16 cellular contexts compared by ENCODE assay signal in the genomic region with DNA sequence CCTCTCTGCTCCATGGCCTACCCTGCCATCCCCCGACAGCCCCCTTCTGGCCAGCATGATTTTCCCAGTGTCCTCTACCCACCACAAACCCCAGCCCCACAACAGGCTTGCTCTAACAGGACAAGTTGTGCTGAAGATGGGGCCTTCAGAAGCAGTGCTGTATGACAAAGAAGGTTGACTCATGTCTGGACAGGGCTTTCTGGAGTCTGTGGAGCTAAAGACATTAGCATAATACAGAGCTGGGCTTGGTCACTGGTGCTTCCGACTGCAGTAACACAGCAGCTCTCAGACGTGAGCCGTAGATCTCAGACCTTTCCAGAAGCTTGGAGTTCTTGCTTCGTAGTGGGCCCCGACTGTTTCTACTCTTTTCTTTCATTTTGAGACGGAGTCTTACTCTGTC.
DNase-seq lines count a peak whose midpoint lies in the region; ATAC-seq, FAIRE-seq and TF ChIP-seq lines count a peak whose summit lies in the region.
"Had no signal": no experiment of that assay in that cellular context is flagged by ENCODE, and none has a peak within 500 bp of the region (broad histone marks: within the 10 kb centered on the region; RNA-seq: fewer than 3 reads in every experiment).

No MANE protein-coding gene starts in this region.

- RAD21 ChIA-PET in GM12878 (lab: Charles Lee; ENCODE audit: unreplicated experiment), result no interaction called here

- H3K9ac ChIP-seq in GM12878 (ENCODE audit: control insufficient read depth, insufficient read depth, low read length), result no peak overlapping the region

- H3K27me3 ChIP-seq in left ventricle myocardium inferior (ENCODE audit: low read depth), result no peaks in the 10 kb centered on the region
- no peaks in the 10 kb centered on the region for H3K27me3 ChIP-seq in GM12878 (replicated peaks in 1 of 2; ENCODE audit: control insufficient read depth in 2 of 2, insufficient read depth in 2 of 2, low read length in 1 of 2)
- no peaks in the 10 kb centered on the region for H3K27me3 ChIP-seq in ovary

- TF ChIP-seq CTCF in left ventricle myocardium inferior (IDR thresholded peaks at IDR 0.05; ENCODE audit: borderline replicate concordance), result no peak
- TF ChIP-seq CTCF in GM12878 (IDR thresholded peaks at IDR 0.05 in 2 of 3, conservative IDR thresholded peaks at IDR 0.05 in 1 of 3; ENCODE audit: control insufficient read depth in 2 of 3, extremely low read depth in 1 of 3, insufficient read depth in 1 of 3, low read depth in 3 of 3, low read length in 3 of 3), result no peak
- no peak for TF ChIP-seq CTCF in ovary (IDR thresholded peaks at IDR 0.05)

- in situ Hi-C loops in GM12878 (cut with MboI), result loop anchor here (25.0 kb wide), 1 partner anchor 117 kb away; no protein-coding TSS in a partner anchor

- TF ChIP-seq POLR2A in GM12878 (IDR thresholded peaks at IDR 0.05; ENCODE audit: low read depth, low read length) (no peak), ovary (IDR thresholded peaks at IDR 0.05) (no peak)

- intact Hi-C loops in left ventricle myocardium inferior (cut with micrococcal nuclease) (no loop called here), left ventricle myocardium superior (cut with micrococcal nuclease) (no loop called here), GM12878 (cut with micrococcal nuclease; ENCODE audit: unreplicated experiment) (no loop called here), ovary (cut with DNase I) (no loop called here)

- H4K20me1 ChIP-seq in GM12878 (ENCODE audit: control insufficient read depth, insufficient read depth), result no peaks in the 10 kb centered on the region

- no peaks in the 10 kb centered on the region for H3K79me2 ChIP-seq in GM12878 (ENCODE audit: control insufficient read depth, insufficient read depth, low read length)

- ATAC-seq in left ventricle myocardium superior (no peak), GM12878 (peak; percentile 25), GM21367 (IDR thresholded peaks at IDR 0.05; ENCODE audit: unreplicated experiment) (no peak)

- 81% methylated on average over 7 of the region's 7 CpGs for WGBS in GM12878 (ENCODE audit: insufficient coverage, insufficient replicate concordance, low lambda C conversion rate, missing lambda C conversion rate)
- 87 to 94% (median 92%) methylated on average over 7 of the region's 7 CpGs for WGBS in ovary, 3 donors

- H3K36me3 ChIP-seq in left ventricle myocardium inferior (peaks cover 24% of the 10 kb centered on the region), GM12878 (ENCODE audit: control insufficient read depth in 2 of 2, insufficient read depth in 2 of 2, low read length in 1 of 2) (no peaks in the 10 kb centered on the region), ovary (no peaks in the 10 kb centered on the region)

- H3K4me3 ChIP-seq in left ventricle myocardium inferior (no peak overlapping the region), GM12878 (no peak overlapping the region), ovary (no peak overlapping the region)

- H2AFZ ChIP-seq in GM12878 (ENCODE audit: control insufficient read depth, low read depth, low read length), result no peak overlapping the region

- CTCF ChIA-PET in GM12878 (lab: Yijun Ruan, JAX), result interaction anchor here (0.7 to 2.2 kb wide), 3 partner anchors 11 to 15 kb away, joined by 3 to 15 read pairs (median 4); no protein-coding TSS in a partner anchor

- H3K4me1 ChIP-seq in left ventricle myocardium inferior (peaks cover 21% of the 10 kb centered on the region), GM12878 (ENCODE audit: control insufficient read depth, insufficient read depth, low read length) (no peaks in the 10 kb centered on the region; the same call in 1 of the 2 replicates), ovary (ENCODE audit: insufficient read depth) (no peaks in the 10 kb centered on the region)

- H3K9me3 ChIP-seq in left ventricle myocardium inferior (replicated peaks) (no peaks in the 10 kb centered on the region), GM12878 (replicated peaks; ENCODE audit: control insufficient read depth, insufficient read depth, low read length) (no peaks in the 10 kb centered on the region), ovary (no peaks in the 10 kb centered on the region)

- H3K4me2 ChIP-seq in GM12878 (ENCODE audit: control insufficient read depth, insufficient read depth), result 0 out of 2 replicates have a peak overlapping the region, but pooled peaks have one; percentile 9

- SMC1A ChIA-PET in GM12878 (lab: Charles Lee; ENCODE audit: uncharacterized antibody, unreplicated experiment), result interaction anchor here (2.0 kb wide), 1 partner anchor 12 kb away, joined by 9 read pairs; no protein-coding TSS in a partner anchor

- no peak for TF ChIP-seq RAD21 in GM12878 (IDR thresholded peaks at IDR 0.05; ENCODE audit: insufficient read depth, low read depth, low read length)

- H3K27ac ChIP-seq in left ventricle myocardium inferior (replicated peaks), result peak overlapping the region; percentile 81
- H3K27ac ChIP-seq in GM12878 (ENCODE audit: control insufficient read depth, insufficient read depth), result no peak overlapping the region
- no peak overlapping the region for H3K27ac ChIP-seq in ovary

- BruUV-seq in GM12878 (replicated peaks; lab: Mats Ljungman, UMichigan), result no TSS peak

- FAIRE-seq in GM12878 (lab: Jason Lieb, UNC), result no peak
- FAIRE-seq: A204.1 had no signal

- DNase-seq in left ventricle myocardium inferior (no peak), left ventricle myocardium superior (no peak), GM12878 (ENCODE audit: low read depth, low spot score) (no peak), kidney tubule cell (ENCODE audit: low spot score) (peak; percentile 17), ovary (no peak), EL (no peak), cerebellar nuclear complex (lab: John Stamatoyannopoulos, UW) (no peak)
- DNase-seq: Calu3; CD4-positive, alpha-beta T cell; DMS79; NCI-H1105; NCI-H1694 treated with DMSO at 0.1 percent for 48 hours; NCI-H69; NK-92 treated with Interleukin-12 subunit alpha and Interleukin-12 subunit beta, amount 100 ng/mL, for 24 hours had no signal

- TF ChIP-seq EP300 in GM12878 (IDR thresholded peaks at IDR 0.05; ENCODE audit: borderline replicate concordance in 1 of 2, control insufficient read depth in 1 of 2, low read depth in 2 of 2, low read length in 2 of 2), result no peak
- TF ChIP-seq EP300 in ovary (IDR thresholded peaks at IDR 0.05), result no peak

- POLR2A ChIA-PET in GM12878 (lab: Charles Lee), result no interaction called here

TF ChIP-seq in GM12878, 131 proteins besides CTCF, POLR2A, EP300 and RAD21:
- no peak for TF ChIP-seq RAD51 (IDR thresholded peaks at IDR 0.05)
- TF ChIP-seq, protein P1, sequence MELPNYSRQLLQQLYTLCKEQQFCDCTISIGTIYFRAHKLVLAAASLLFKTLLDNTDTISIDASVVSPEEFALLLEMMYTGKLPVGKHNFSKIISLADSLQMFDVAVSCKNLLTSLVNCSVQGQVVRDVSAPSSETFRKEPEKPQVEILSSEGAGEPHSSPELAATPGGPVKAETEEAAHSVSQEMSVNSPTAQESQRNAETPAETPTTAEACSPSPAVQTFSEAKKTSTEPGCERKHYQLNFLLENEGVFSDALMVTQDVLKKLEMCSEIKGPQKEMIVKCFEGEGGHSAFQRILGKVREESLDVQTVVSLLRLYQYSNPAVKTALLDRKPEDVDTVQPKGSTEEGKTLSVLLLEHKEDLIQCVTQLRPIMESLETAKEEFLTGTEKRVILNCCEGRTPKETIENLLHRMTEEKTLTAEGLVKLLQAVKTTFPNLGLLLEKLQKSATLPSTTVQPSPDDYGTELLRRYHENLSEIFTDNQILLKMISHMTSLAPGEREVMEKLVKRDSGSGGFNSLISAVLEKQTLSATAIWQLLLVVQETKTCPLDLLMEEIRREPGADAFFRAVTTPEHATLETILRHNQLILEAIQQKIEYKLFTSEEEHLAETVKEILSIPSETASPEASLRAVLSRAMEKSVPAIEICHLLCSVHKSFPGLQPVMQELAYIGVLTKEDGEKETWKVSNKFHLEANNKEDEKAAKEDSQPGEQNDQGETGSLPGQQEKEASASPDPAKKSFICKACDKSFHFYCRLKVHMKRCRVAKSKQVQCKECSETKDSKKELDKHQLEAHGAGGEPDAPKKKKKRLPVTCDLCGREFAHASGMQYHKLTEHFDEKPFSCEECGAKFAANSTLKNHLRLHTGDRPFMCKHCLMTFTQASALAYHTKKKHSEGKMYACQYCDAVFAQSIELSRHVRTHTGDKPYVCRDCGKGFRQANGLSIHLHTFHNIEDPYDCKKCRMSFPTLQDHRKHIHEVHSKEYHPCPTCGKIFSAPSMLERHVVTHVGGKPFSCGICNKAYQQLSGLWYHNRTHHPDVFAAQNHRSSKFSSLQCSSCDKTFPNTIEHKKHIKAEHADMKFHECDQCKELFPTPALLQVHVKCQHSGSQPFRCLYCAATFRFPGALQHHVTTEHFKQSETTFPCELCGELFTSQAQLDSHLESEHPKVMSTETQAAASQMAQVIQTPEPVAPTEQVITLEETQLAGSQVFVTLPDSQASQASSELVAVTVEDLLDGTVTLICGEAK (IDR thresholded peaks at IDR 0.05; ENCODE audit: borderline replicate concordance), result no peak
- TF ChIP-seq HCFC1 (IDR thresholded peaks at IDR 0.05; ENCODE audit: low read length), result no peak
- no peak for TF ChIP-seq POLR2AphosphoS5 (IDR thresholded peaks at IDR 0.05; ENCODE audit: low read length)
- no peak for TF ChIP-seq GATAD2B (conservative IDR thresholded peaks at IDR 0.05; ENCODE audit: low read depth)
- TF ChIP-seq, protein P2, sequence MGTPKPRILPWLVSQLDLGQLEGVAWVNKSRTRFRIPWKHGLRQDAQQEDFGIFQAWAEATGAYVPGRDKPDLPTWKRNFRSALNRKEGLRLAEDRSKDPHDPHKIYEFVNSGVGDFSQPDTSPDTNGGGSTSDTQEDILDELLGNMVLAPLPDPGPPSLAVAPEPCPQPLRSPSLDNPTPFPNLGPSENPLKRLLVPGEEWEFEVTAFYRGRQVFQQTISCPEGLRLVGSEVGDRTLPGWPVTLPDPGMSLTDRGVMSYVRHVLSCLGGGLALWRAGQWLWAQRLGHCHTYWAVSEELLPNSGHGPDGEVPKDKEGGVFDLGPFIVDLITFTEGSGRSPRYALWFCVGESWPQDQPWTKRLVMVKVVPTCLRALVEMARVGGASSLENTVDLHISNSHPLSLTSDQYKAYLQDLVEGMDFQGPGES (IDR thresholded peaks at IDR 0.05), result no peak
TF ChIP-seq in GM12878: peak in this region for 0.
